In the genomic region with DNA sequence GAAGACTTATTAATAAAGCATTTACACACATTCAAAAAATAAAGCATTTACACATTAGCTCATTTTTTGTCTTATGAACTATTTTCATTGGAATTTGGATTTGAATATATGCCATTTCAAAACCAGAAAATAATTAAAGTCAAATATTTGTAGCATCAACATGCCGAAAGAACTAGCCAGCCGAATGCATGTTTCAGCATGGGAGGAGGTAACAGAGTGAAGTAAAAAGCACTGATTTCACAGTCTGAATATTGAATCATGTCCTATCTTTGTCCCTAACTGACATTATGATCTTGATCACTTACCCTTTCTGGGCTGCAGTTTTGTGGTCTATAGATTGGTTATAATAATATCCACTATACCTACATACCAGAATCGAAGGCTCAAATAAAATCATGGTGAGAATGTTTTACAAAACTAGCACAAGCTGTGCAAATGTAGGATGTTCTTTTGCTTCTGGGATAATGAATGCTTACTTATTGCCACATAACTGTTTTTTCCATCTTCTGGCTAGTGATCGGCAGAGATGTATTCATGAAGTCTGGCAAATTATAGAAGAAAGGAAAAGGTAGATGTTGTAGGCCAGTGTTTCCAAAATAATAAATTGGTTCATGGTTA, we compare ENCODE assay signal across 18 cellular contexts.
DNase-seq lines count a peak whose midpoint lies in the region; ATAC-seq and TF ChIP-seq lines count a peak whose summit lies in the region.
"Had no signal": no experiment of that assay in that cellular context is flagged by ENCODE, and none has a peak within 500 bp of the region (broad histone marks: within the 10 kb centered on the region; RNA-seq: fewer than 3 reads in every experiment).

No MANE protein-coding gene starts in this region.

- no peaks in the 10 kb centered on the region for H3K27me3 ChIP-seq in right atrium auricular region
- H3K27me3 ChIP-seq: hepatocyte had no signal

- DNase-seq in right atrium auricular region (ENCODE audit: low spot score) (no peak), Right ventricle myocardium inferior (ENCODE audit: missing footprints) (no peak), osteocyte (ENCODE audit: extremely low spot score, unreplicated experiment) (no peak), DMS114 treated with DMSO at 0.1 percent for 48 hours (lab: John Stamatoyannopoulos, UW; ENCODE audit: unreplicated experiment) (no peak)
- DNase-seq in activated CD4-positive, CD25-positive, alpha-beta regulatory T cell (lab: John Stamatoyannopoulos, UW), result no peak
- DNase-seq: activated CD8-positive, alpha-beta memory T cell treated with anti-CD3 and anti-CD28 coated beads, Interleukin-2, amount 50 U/mL, for 4 hours; activated naive CD4-positive, alpha-beta T cell treated with anti-CD3 and anti-CD28 coated beads, Interleukin-2, amount 50 U/mL, for 16 hours; naive thymus-derived CD4-positive, alpha-beta T cell; NCI-H1694 treated with DMSO at 0.1 percent for 48 hours; NCI-H526; PC-3; stimulated activated CD4-positive, alpha-beta T cell treated with anti-CD3 and anti-CD28 coated beads, Interleukin-4, amount 100 ng/mL, for 1 hour had no signal

- no peaks in the 10 kb centered on the region for H3K27me3 Mint-ChIP-seq in brain
- no peaks in the 10 kb centered on the region for H3K27me3 Mint-ChIP-seq in osteocyte (ENCODE audit: unreplicated experiment)
- H3K27me3 Mint-ChIP-seq: B cell; naive thymus-derived CD4-positive, alpha-beta T cell had no signal

- H3K4me3 ChIP-seq in right atrium auricular region, result no peak overlapping the region
- H3K4me3 ChIP-seq: hepatocyte had no signal

- H3K4me1 Mint-ChIP-seq in brain (no peaks in the 10 kb centered on the region), osteocyte (ENCODE audit: unreplicated experiment) (peaks cover 51% of the 10 kb centered on the region)

- TF ChIP-seq CTCF in right atrium auricular region (IDR thresholded peaks at IDR 0.05), result no peak
- no peak for TF ChIP-seq CTCF in brain (conservative IDR thresholded peaks at IDR 0.05)
- TF ChIP-seq CTCF in osteocyte (IDR thresholded peaks at IDR 0.05), result no peak

- intact Hi-C loops in Right ventricle myocardium inferior (cut with DNase I), result no loop called here

- H3K27ac Mint-ChIP-seq in brain (peak overlapping the region in 3 of 5 experiments; percentile 19 to 85 (median 27)), osteocyte (ENCODE audit: unreplicated experiment) (peak overlapping the region; percentile 71)
- H3K27ac Mint-ChIP-seq: B cell had no signal

- H3K9me3 Mint-ChIP-seq in brain (no peaks in the 10 kb centered on the region), osteocyte (ENCODE audit: unreplicated experiment) (no peaks in the 10 kb centered on the region)

- H3K36me3 Mint-ChIP-seq in brain, result peaks cover 25% of the 10 kb centered on the region
- H3K36me3 Mint-ChIP-seq in osteocyte (ENCODE audit: unreplicated experiment), result peaks cover 13% of the 10 kb centered on the region

- H3K4me3 Mint-ChIP-seq in brain, result no peak overlapping the region
- no peak overlapping the region for H3K4me3 Mint-ChIP-seq in osteocyte (ENCODE audit: unreplicated experiment)
- H3K4me3 Mint-ChIP-seq: B cell; naive thymus-derived CD4-positive, alpha-beta T cell had no signal

- H3K4me1 ChIP-seq in right atrium auricular region, result no peaks in the 10 kb centered on the region

- H3K36me3 ChIP-seq in right atrium auricular region, result peaks cover 19% of the 10 kb centered on the region

- no peaks in the 10 kb centered on the region for H3K9me3 ChIP-seq in right atrium auricular region

- H3K27ac ChIP-seq in right atrium auricular region, result peak overlapping the region; percentile 45 to 48
- H3K27ac ChIP-seq: hepatocyte had no signal

- ATAC-seq in Right ventricle myocardium inferior (no peak), GM18858 (IDR thresholded peaks at IDR 0.05; ENCODE audit: unreplicated experiment) (no peak), GM18517 (IDR thresholded peaks at IDR 0.05; ENCODE audit: unreplicated experiment) (no peak)
- ATAC-seq: naive thymus-derived CD4-positive, alpha-beta T cell; PC-3; right cardiac atrium had no signal
